ENCODE assay signal across 24 cellular contexts in genomic region chr9:126927419-126927818, GRCh38. TPM values are rescaled to one million over a fixed set of nuclear protein-coding genes. Genes with fewer than 3 reads are reported as not detected.
DNase-seq lines count a peak whose midpoint lies in the region; ATAC-seq, FAIRE-seq and TF ChIP-seq lines count a peak whose summit lies in the region.
"Had no signal": no experiment of that assay in that cellular context is flagged by ENCODE, and none has a peak within 500 bp of the region (broad histone marks: within the 10 kb centered on the region; RNA-seq: fewer than 3 reads in every experiment).

No MANE protein-coding gene starts in this region.

- TF ChIP-seq CTCF in pancreas (IDR thresholded peaks at IDR 0.05) (no peak), gastroesophageal sphincter (IDR thresholded peaks at IDR 0.05) (no peak), RWPE1 (conservative IDR thresholded peaks at IDR 0.05; ENCODE audit: low read depth) (no peak)

- DNase-seq in DMS79 treated with DMSO at 0.1 percent for 48 hours (lab: John Stamatoyannopoulos, UW): peak; percentile 94
- DNase-seq in NCI-H2029 (lab: John Stamatoyannopoulos, UW): peak; percentile 61
- peak; percentile 14 for DNase-seq in NCI-H774 (lab: John Stamatoyannopoulos, UW)
- no peak for DNase-seq in pancreas
- DNase-seq in HUDEP-2 (lab: John Stamatoyannopoulos, UW; ENCODE audit: unreplicated experiment in 76 of 76): no peak
- no peak for DNase-seq in RWPE1 (ENCODE audit: low spot score)
- DNase-seq: activated CD4-positive, alpha-beta T cell treated with anti-CD3 and anti-CD28 coated beads for 36 hours; activated gamma-delta T cell; amygdala; erythroblast; foreskin melanocyte; GF-D8; GM23248; kidney; mesendoderm; natural killer cell; NCI-H1694; NK-92 treated with Interleukin-12 subunit alpha and Interleukin-12 subunit beta, amount 100 ng/mL, for 24 hours; T1000; upper lobe of left lung had no signal

- ATAC-seq in pancreas (peak in 3 of 4 donors; percentile 36 to 79 (median 73)), gastroesophageal sphincter (no peak)
- ATAC-seq: activated CD4-positive, alpha-beta T cell treated with anti-CD3 and anti-CD28 coated beads for 36 hours; natural killer cell; SK-N-SH treated with all-trans-retinoic acid at 6 μM for 48 hours had no signal

- intact Hi-C loops in pancreas (cut with DNase I): no loop called here

- POLR2A ChIA-PET in RWPE1 (lab: Yijun Ruan, JAX; ENCODE audit: low non-redundant PET): no interaction called here

- H3K4me3 ChIP-seq in pancreas (no peak overlapping the region), gastroesophageal sphincter (no peak overlapping the region)
- H3K4me3 ChIP-seq: GM23248, upper lobe of left lung had no signal

- H3K27me3 ChIP-seq in pancreas (no peaks in the 10 kb centered on the region), gastroesophageal sphincter (no peaks in the 10 kb centered on the region)
- H3K27me3 ChIP-seq: upper lobe of left lung had no signal

- CTCF ChIA-PET in RWPE1 (lab: Yijun Ruan, JAX): interaction anchor here (0.6 to 1.2 kb wide), 2 partner anchors 13 to 267 kb away, joined by 3 read pairs; no protein-coding TSS in a partner anchor

- no peak for TF ChIP-seq POLR2A in gastroesophageal sphincter (IDR thresholded peaks at IDR 0.05)

- no peaks in the 10 kb centered on the region for H3K36me3 ChIP-seq in pancreas
- no peaks in the 10 kb centered on the region for H3K36me3 ChIP-seq in gastroesophageal sphincter
- H3K36me3 ChIP-seq: upper lobe of left lung had no signal

- FAIRE-seq in pancreas (lab: Jason Lieb, UNC): no peak
- FAIRE-seq: D721Med, HTR-8/SVneo, kidney had no signal

- no peak for TF ChIP-seq EP300 in gastroesophageal sphincter (IDR thresholded peaks at IDR 0.05)

- H3K4me1 ChIP-seq in pancreas (no peaks in the 10 kb centered on the region), gastroesophageal sphincter (no peaks in the 10 kb centered on the region)
- H3K4me1 ChIP-seq: upper lobe of left lung had no signal

- 63 to 67% methylated on average over 6 of the region's 6 CpGs for WGBS in pancreas, 2 donors
- 20 to 44% methylated on average over 1 to 5 of the region's 6 CpGs for WGBS in gastroesophageal sphincter (ENCODE audit: low coverage in 1 of 2), 2 donors

- H3K9me3 ChIP-seq in pancreas (no peaks in the 10 kb centered on the region), gastroesophageal sphincter (no peaks in the 10 kb centered on the region)
- H3K9me3 ChIP-seq: upper lobe of left lung had no signal

- H3K27ac ChIP-seq in pancreas (no peak overlapping the region), gastroesophageal sphincter (no peak overlapping the region), RWPE1 (no peak overlapping the region)
- H3K27ac ChIP-seq: GM23248, upper lobe of left lung had no signal

RNA-seq across cellular contexts. Expression of gene RALGPS1, which starts 12.8 kb away (rescaled TPM):
- total RNA-seq in pancreas: 10 to 100 TPM in 1 of 6 donors, 1 to 10 TPM in 5; 5.8 to 12.7 (median 9.3) TPM
- 10 to 100 TPM in 1 of 2 donors, 1 to 10 TPM in 1; 7.0 to 12.1 TPM for polyA plus RNA-seq in pancreas
- 10 to 100 TPM in 2 of 4 donors, 1 to 10 TPM in 2; 5.9 to 17.4 (median 11.3) TPM for total RNA-seq in gastroesophageal sphincter

Comparison
In these comparisons a context has a peak if more than half of its experiments do, and no peak if none do; other contexts are left out.
1. DNase-seq: peak in DMS79 treated with DMSO at 0.1 percent for 48 hours (single experiment), NCI-H2029 (single experiment) and NCI-H774 (single experiment); none in pancreas (0 of 6), HUDEP-2 (0 of 76) and RWPE1 (single experiment).